ENCODE assay signal across 2 cellular contexts in genomic region chr20:11277170-11277569, GRCh38.
TF ChIP-seq lines count a peak whose summit lies in the region.

No MANE protein-coding gene starts in this region.

TF ChIP-seq in H1, 55 proteins besides CTCF, POLR2A, EP300 and RAD21:
- TF ChIP-seq POU5F1 (IDR thresholded peaks at IDR 0.05; ENCODE audit: low read depth, low read length) (no peak), FOSL1 (IDR thresholded peaks at IDR 0.05; ENCODE audit: insufficient read depth, low read depth, low read length) (no peak), JUND (IDR thresholded peaks at IDR 0.05; ENCODE audit: low read length) (no peak)

TF ChIP-seq in GM12891, 5 proteins besides CTCF, POLR2A, EP300 and RAD21:
- TF ChIP-seq TAF1 (IDR thresholded peaks at IDR 0.05; ENCODE audit: low read depth, low read length) (no peak), POU2F2 (IDR thresholded peaks at IDR 0.05; ENCODE audit: low read depth, low read length) (no peak), SPI1 (IDR thresholded peaks at IDR 0.05; ENCODE audit: low read depth, low read length) (no peak), POLR2AphosphoS5 (IDR thresholded peaks at IDR 0.05; ENCODE audit: low read depth, low read length) (no peak), PAX5 (IDR thresholded peaks at IDR 0.05; ENCODE audit: insufficient read depth, low read length, severe bottlenecking) (no peak)
TF ChIP-seq in GM12891: peak in this region for 0.
